In genomic region chr14:44966601-44967336, GRCh38 we compare ENCODE assay signal across 9 cellular contexts. TPM values are rescaled to one million over a fixed set of nuclear protein-coding genes. Genes with fewer than 3 reads are reported as not detected.
DNase-seq lines count a peak whose midpoint lies in the region; ATAC-seq and TF ChIP-seq lines count a peak whose summit lies in the region.
"Had no signal": no experiment of that assay in that cellular context is flagged by ENCODE, and none has a peak within 500 bp of the region (broad histone marks: within the 10 kb centered on the region; RNA-seq: fewer than 3 reads in every experiment).

No MANE protein-coding gene starts in this region.

- H3K27me3 ChIP-seq in SK-N-SH (ENCODE audit: insufficient read depth), result no peaks in the 10 kb centered on the region
- H3K27me3 ChIP-seq in PC-3 (ENCODE audit: low read length), result no peaks in the 10 kb centered on the region
- H3K27me3 ChIP-seq in gastrocnemius medialis, result no peaks in the 10 kb centered on the region

- H3K4me1 ChIP-seq in SK-N-SH (ENCODE audit: control insufficient read depth in 1 of 2, insufficient read depth in 2 of 2, low read depth in 1 of 2, low read length in 1 of 2) (no peaks in the 10 kb centered on the region; a peak in 1 of 4 replicates), PC-3 (ENCODE audit: insufficient read depth, low read length) (peaks cover 23% of the 10 kb centered on the region; the same call in 1 of the 2 replicates), gastrocnemius medialis (peaks cover 45 to 52% of the 10 kb centered on the region in 2 donors)

- TF ChIP-seq CTCF in SK-N-SH (IDR thresholded peaks at IDR 0.05), result no peak
- TF ChIP-seq CTCF in PC-3 (conservative IDR thresholded peaks at IDR 0.05; ENCODE audit: low read depth, low read length), result no peak
- no peak for TF ChIP-seq CTCF in fibroblast of mammary gland (conservative IDR thresholded peaks at IDR 0.05; ENCODE audit: control insufficient read depth, insufficient read depth, low read depth, low read length)
- no peak for TF ChIP-seq CTCF in gastrocnemius medialis (IDR thresholded peaks at IDR 0.05 in 4 of 5, conservative IDR thresholded peaks at IDR 0.05 in 1 of 5)

- peaks cover 31% of the 10 kb centered on the region for H4K20me1 ChIP-seq in SK-N-SH (ENCODE audit: insufficient read depth)
- H4K20me1 ChIP-seq in PC-3 (ENCODE audit: low read length), result peaks cover 38% of the 10 kb centered on the region

- DNase-seq in SK-N-SH (no peak), PC-3 (peak; percentile 34), fibroblast of mammary gland (ENCODE audit: low read depth) (peak; percentile 46), gastrocnemius medialis (no peak), T1000 (lab: John Stamatoyannopoulos, UW) (no peak), head of caudate nucleus (no peak)
- DNase-seq: AML-193 had no signal

- H3K9ac ChIP-seq in SK-N-SH, result no peak overlapping the region
- H3K9ac ChIP-seq in PC-3 (ENCODE audit: low read length), result no peak overlapping the region

- in situ Hi-C loops in gastrocnemius medialis (cut with MboI; ENCODE audit: low sequenced_read_pairs in 4 of 4), result loop anchor here in 3 of 4 donors (10.0 to 25.0 kb wide), 3 partner anchors 72 to 171 kb away; partner anchors contain the start of genes FANCM (in 3 of the 3) and FKBP3 (in 3 of the 3)

- TF ChIP-seq EP300 in SK-N-SH (IDR thresholded peaks at IDR 0.05; ENCODE audit: borderline replicate concordance in 1 of 2, low read depth in 1 of 2, low read length in 1 of 2), result no peak

- H3K9me3 ChIP-seq in SK-N-SH (no peaks in the 10 kb centered on the region), PC-3 (ENCODE audit: low read length) (no peaks in the 10 kb centered on the region), gastrocnemius medialis (no peaks in the 10 kb centered on the region)

- intact Hi-C loops in PC-3 (cut with micrococcal nuclease) (loop anchor here (2.0 kb wide), 1 partner anchor 14 kb away; no protein-coding TSS in a partner anchor), gastrocnemius medialis (cut with DNase I; ENCODE audit: low total_unique reads) (no loop called here), head of caudate nucleus (cut with DNase I) (no loop called here)

- POLR2A ChIA-PET in SK-N-SH (lab: Yijun Ruan, JAX), result no interaction called here
- POLR2A ChIA-PET in PC-3 (lab: Charles Lee; ENCODE audit: unreplicated experiment), result no interaction called here

- H3K27ac ChIP-seq in SK-N-SH (ENCODE audit: low read depth in 2 of 2, low read length in 1 of 2) (no peak overlapping the region), PC-3 (ENCODE audit: low read length) (no peak overlapping the region), gastrocnemius medialis (no peak overlapping the region)

- H3K4me3 ChIP-seq in SK-N-SH (ENCODE audit: low read depth in 2 of 2, low read length in 1 of 2), result peak overlapping the region; percentile 27 to 54
- peak overlapping the region; percentile 61 for H3K4me3 ChIP-seq in PC-3 (ENCODE audit: low read length)
- peak overlapping the region; percentile 31 for H3K4me3 ChIP-seq in fibroblast of mammary gland (ENCODE audit: control insufficient read depth, low read depth, low read length)
- H3K4me3 ChIP-seq in gastrocnemius medialis, result peak overlapping the region; percentile 14 to 82 (median 19)

- H3F3A ChIP-seq in SK-N-SH (replicated peaks; ENCODE audit: insufficient read depth), result no peaks in the 10 kb centered on the region
- H3F3A ChIP-seq in PC-3 (ENCODE audit: low read length, unreplicated experiment), result no peaks in the 10 kb centered on the region

- 74% methylated on average over 3 of the region's 4 CpGs for WGBS in SK-N-SH (ENCODE audit: low lambda C conversion rate)

- H2AFZ ChIP-seq in SK-N-SH (ENCODE audit: low read depth), result no peak overlapping the region; the same call in 1 of the 2 replicates
- no peak overlapping the region for H2AFZ ChIP-seq in PC-3 (ENCODE audit: low read length)

- peaks cover 93% of the 10 kb centered on the region for H3K79me2 ChIP-seq in SK-N-SH (ENCODE audit: insufficient read depth)
- H3K79me2 ChIP-seq in PC-3 (ENCODE audit: low read length), result peaks cover 95% of the 10 kb centered on the region

- TF ChIP-seq POLR2A in gastrocnemius medialis (IDR thresholded peaks at IDR 0.05), result no peak

- no peak for TF ChIP-seq RAD21 in SK-N-SH (IDR thresholded peaks at IDR 0.05; ENCODE audit: low read length)

- ATAC-seq in SK-N-SH treated with all-trans-retinoic acid at 6 μM for 48 hours (no peak), PC-3 (no peak), gastrocnemius medialis (no peak), GM18873 (IDR thresholded peaks at IDR 0.05; ENCODE audit: low FRiP score, unreplicated experiment) (no peak)

- H3K9me2 ChIP-seq in SK-N-SH (no peaks in the 10 kb centered on the region), PC-3 (replicated peaks; ENCODE audit: low read length) (no peaks in the 10 kb centered on the region)

- H3K36me3 ChIP-seq in SK-N-SH (replicated peaks in 1 of 2; ENCODE audit: control insufficient read depth in 1 of 2, insufficient read depth in 2 of 2, low read length in 1 of 2) (no peaks in the 10 kb centered on the region), PC-3 (ENCODE audit: low read depth, low read length) (no peaks in the 10 kb centered on the region), gastrocnemius medialis (no peaks in the 10 kb centered on the region)

- no TSS peak for BruUV-seq in PC-3 (replicated peaks; lab: Mats Ljungman, UMichigan)

- CTCF ChIA-PET in SK-N-SH (lab: Yijun Ruan, JAX) (no interaction called here), PC-3 (lab: Charles Lee) (no interaction called here)

- H3K4me2 ChIP-seq in SK-N-SH, result peak overlapping the region; percentile 59; the same call in 1 of the 2 replicates
- peak overlapping the region; percentile 80 for H3K4me2 ChIP-seq in PC-3 (ENCODE audit: low read length)

TF ChIP-seq in SK-N-SH, 30 proteins besides CTCF, POLR2A, EP300 and RAD21 (continues in another document):
- TF ChIP-seq PBX3 (IDR thresholded peaks at IDR 0.05) (no peak), ELF1 (IDR thresholded peaks at IDR 0.05) (no peak), SIN3A (IDR thresholded peaks at IDR 0.05; ENCODE audit: borderline replicate concordance, low read depth, low read length) (no peak), RFX5 (IDR thresholded peaks at IDR 0.05; ENCODE audit: low read length) (no peak), JUND (IDR thresholded peaks at IDR 0.05) (no peak), TAF1 (IDR thresholded peaks at IDR 0.05; ENCODE audit: borderline replicate concordance, low read depth, low read length) (no peak), TCF12 (IDR thresholded peaks at IDR 0.05) (no peak), MXI1 (IDR thresholded peaks at IDR 0.05; ENCODE audit: low read depth, low read length) (no peak), FOXM1 (IDR thresholded peaks at IDR 0.05; ENCODE audit: low read depth) (no peak)

TF ChIP-seq in SK-N-SH treated with all-trans-retinoic acid at 6 μM for 48 hours, 23 proteins besides CTCF, POLR2A, EP300 and RAD21:
- TF ChIP-seq ZNF70 (CRISPR knock-in tag; IDR thresholded peaks at IDR 0.05) (no peak), ARNTL (CRISPR knock-in tag; IDR thresholded peaks at IDR 0.05; ENCODE audit: borderline replicate concordance, low read depth) (no peak), BACH2 (CRISPR knock-in tag; IDR thresholded peaks at IDR 0.05; ENCODE audit: borderline replicate concordance) (no peak), ZFP30 (CRISPR knock-in tag; IDR thresholded peaks at IDR 0.05) (no peak), TOX (CRISPR knock-in tag; IDR thresholded peaks at IDR 0.05; ENCODE audit: borderline replicate concordance) (no peak), ISL1 (CRISPR knock-in tag; IDR thresholded peaks at IDR 0.05) (no peak), POU6F1 (CRISPR knock-in tag; IDR thresholded peaks at IDR 0.05; ENCODE audit: borderline replicate concordance, low read depth) (no peak), ZFP3 (CRISPR knock-in tag; IDR thresholded peaks at IDR 0.05) (no peak), TCF4 (CRISPR knock-in tag; IDR thresholded peaks at IDR 0.05; ENCODE audit: borderline replicate concordance) (no peak)
TF ChIP-seq in SK-N-SH treated with all-trans-retinoic acid at 6 μM for 48 hours: peak in this region for 0.

RNA-seq across cellular contexts. Expression of gene TOGARAM1, which starts 4.8 kb away (rescaled TPM):
- polyA plus RNA-seq in SK-N-SH (2012; rRNA removed), result 2.1 and 4.1 TPM in 2 replicates
- polyA plus RNA-seq in SK-N-SH (2012; cell fraction: cytosol; rRNA removed), result 2.5 and 3.3 TPM in 2 replicates
- 3.1 and 4.7 TPM in 2 replicates for polyA plus RNA-seq in SK-N-SH (2012; cell fraction: nucleus; rRNA removed)
- total RNA-seq in PC-3 (2014; rRNA removed), result 5.8 and 6.3 TPM in 2 replicates
- 10 to 100 TPM in 2 of 4 donors, 1 to 10 TPM in 2; 6.3 to 19.1 (median 9.7) TPM for total RNA-seq in gastrocnemius medialis

RNA-seq across cellular contexts. Expression of gene KLHL28, which starts 5.0 kb away (rescaled TPM):
- 0.72 and 1.3 TPM in 2 replicates for polyA plus RNA-seq in SK-N-SH (2012; rRNA removed)
- polyA plus RNA-seq in SK-N-SH (2012; cell fraction: cytosol; rRNA removed), result 1.6 TPM in 2 replicates
- polyA plus RNA-seq in SK-N-SH (2012; cell fraction: nucleus; rRNA removed), result 2.0 and 2.3 TPM in 2 replicates
- 2.4 and 2.5 TPM in 2 replicates for total RNA-seq in PC-3 (2014; rRNA removed)
- 10 to 100 TPM in 1 of 4 donors, 1 to 10 TPM in 3; 7.3 to 11.9 (median 8.2) TPM for total RNA-seq in gastrocnemius medialis

Comparison
In these comparisons a context has a peak if more than half of its experiments do, and no peak if none do; other contexts are left out.
1. DNase-seq: peak in PC-3 (single experiment) and fibroblast of mammary gland (single experiment); none in SK-N-SH (single experiment), gastrocnemius medialis (0 of 2), T1000 (single experiment) and head of caudate nucleus (0 of 42).
2. Peak in every context shown above with its lines, with median percentiles within 50 percentile points of each other: H3K4me3 ChIP-seq.